In genomic region chr14:65496178-65496993, GRCh38 we compare ENCODE assay signal across 14 cellular contexts.
DNase-seq lines count a peak whose midpoint lies in the region.
"Had no signal": no experiment of that assay in that cellular context is flagged by ENCODE, and none has a peak within 500 bp of the region (broad histone marks: within the 10 kb centered on the region; RNA-seq: fewer than 3 reads in every experiment).

No MANE protein-coding gene starts in this region.

- no peaks in the 10 kb centered on the region for H3F3A ChIP-seq in GM23248 (ENCODE audit: insufficient read depth)

- no peak overlapping the region for H3K4me2 ChIP-seq in GM23248 (ENCODE audit: unreplicated experiment)

- H3K9me3 ChIP-seq in GM23248 (ENCODE audit: low read depth) = no peaks in the 10 kb centered on the region
- H3K9me3 ChIP-seq: BE2C, body of pancreas had no signal

- H3K4me1 ChIP-seq in GM23248 (ENCODE audit: insufficient read depth) = peaks cover 15% of the 10 kb centered on the region
- H3K4me1 ChIP-seq: BE2C, body of pancreas had no signal

- no peaks in the 10 kb centered on the region for H3K27me3 ChIP-seq in GM23248 (replicated peaks; ENCODE audit: insufficient read depth)
- H3K27me3 ChIP-seq: BE2C, body of pancreas had no signal

- peaks cover 88% of the 10 kb centered on the region for H3K79me2 ChIP-seq in GM23248 (ENCODE audit: insufficient read depth)

- WGBS in GM23248 (ENCODE audit: low coverage in 1 of 2, low lambda C conversion rate in 2 of 2, missing lambda C conversion rate in 2 of 2), 2 experiments = 96 to 97% methylated on average over 6 of the region's 6 CpGs

- in situ Hi-C loops in GM23248 (cut with MboI) = no loop called here

- no peaks in the 10 kb centered on the region for H4K20me1 ChIP-seq in GM23248 (ENCODE audit: insufficient read depth)

- H3K9me2 ChIP-seq in GM23248 (ENCODE audit: insufficient read depth) = no peaks in the 10 kb centered on the region

- peak overlapping the region; percentile 19; the same call in 1 of the 2 replicates for H3K27ac ChIP-seq in GM23248
- H3K27ac ChIP-seq: body of pancreas had no signal

- H3K4me3 ChIP-seq in GM23248 = no peak overlapping the region
- H3K4me3 ChIP-seq: body of pancreas had no signal

- H2AFZ ChIP-seq in GM23248 = no peak overlapping the region

- H3K9ac ChIP-seq in GM23248 = no peak overlapping the region

- DNase-seq in AG20443 (ENCODE audit: low spot score) (peak; percentile 29), GM23248 (peak; percentile 50), amniotic epithelial cell (ENCODE audit: low read depth) (peak; percentile 43), kidney tubule cell (ENCODE audit: low spot score) (peak; percentile 41), MV-4-11 (lab: John Stamatoyannopoulos, UW) (no peak), NCI-H2171 (lab: John Stamatoyannopoulos, UW) (no peak), ureter (ENCODE audit: low spot score) (no peak)
- DNase-seq: activated CD4-positive, alpha-beta memory T cell treated with anti-CD3 and anti-CD28 coated beads, Interleukin-2, amount 10 ng/mL, durations not matched to agents 7 days and 5 days; BE2C; body of pancreas; dermis blood vessel endothelial cell; kidney; NCI-H2107; right cardiac atrium had no signal

- H3K36me3 ChIP-seq in GM23248 (ENCODE audit: low read depth) = no peaks in the 10 kb centered on the region
- H3K36me3 ChIP-seq: BE2C had no signal

Comparison
In these comparisons a context has a peak if more than half of its experiments do, and no peak if none do; other contexts are left out.
1. DNase-seq: peak in AG20443 (single experiment), GM23248 (single experiment), amniotic epithelial cell (single experiment) and kidney tubule cell (single experiment); none in MV-4-11 (single experiment), NCI-H2171 (single experiment) and ureter (single experiment).